1 cellular context compared by ENCODE assay signal in genomic region chr20:58399926-58400325, GRCh38.
TF ChIP-seq lines count a peak whose summit lies in the region.

No MANE protein-coding gene starts in this region.

TF ChIP-seq in H1, 55 proteins besides CTCF, POLR2A, EP300 and RAD21:
- TF ChIP-seq BCL11A (IDR thresholded peaks at IDR 0.05; ENCODE audit: low read depth in 2 of 2, low read length in 2 of 2) (no peak), POU5F1 (IDR thresholded peaks at IDR 0.05; ENCODE audit: low read depth, low read length) (0 out of 2 replicates have a peak, but pooled peaks have one; percentile 22)
